Comparison of ENCODE assay signal across 9 cellular contexts in genomic region chr10:109893371-109893770, GRCh38. TPM values are rescaled to one million over a fixed set of nuclear protein-coding genes. Genes with fewer than 3 reads are reported as not detected.
DNase-seq lines count a peak whose midpoint lies in the region; ATAC-seq and TF ChIP-seq lines count a peak whose summit lies in the region.
"Had no signal": no experiment of that assay in that cellular context is flagged by ENCODE, and none has a peak within 500 bp of the region (broad histone marks: within the 10 kb centered on the region; RNA-seq: fewer than 3 reads in every experiment).

No MANE protein-coding gene starts in this region.

- H4K91ac ChIP-seq in neuronal stem cell (ENCODE audit: low read depth, low read length, poor library complexity) = no peak overlapping the region

- no peak overlapping the region for H2BK5ac ChIP-seq in neuronal stem cell (ENCODE audit: low read length)

- H3F3A ChIP-seq in MM.1S (ENCODE audit: insufficient read depth, low read length) = 0 out of 2 replicates have a peak, but pooled peaks cover 9% of the 10 kb centered on the region

- WGBS in neuronal stem cell (ENCODE audit: extremely low coverage in 2 of 2, insufficient read length in 2 of 2, insufficient replicate concordance in 1 of 2), 2 donors = no CpG with 5 or more reads among the region's 4 CpGs

- no peaks in the 10 kb centered on the region for H3K9me3 ChIP-seq in CD8-positive, alpha-beta T cell (ENCODE audit: low read length)
- H3K9me3 ChIP-seq in MM.1S (replicated peaks; ENCODE audit: insufficient read depth, low read length) (no peaks in the 10 kb centered on the region), neuronal stem cell (replicated peaks in 1 of 2; ENCODE audit: control insufficient read depth in 2 of 2, insufficient read depth in 1 of 2, low read depth in 1 of 2, low read length in 2 of 2) (peaks cover 0 to 3% of the 10 kb centered on the region in 2 donors)

- H3K4me3 Mint-ChIP-seq in CD8-positive, alpha-beta T cell = no peak overlapping the region

- no peak overlapping the region for H2BK120ac ChIP-seq in neuronal stem cell (ENCODE audit: low read depth, low read length)

- H3K79me2 ChIP-seq in MM.1S (ENCODE audit: low read length) = peaks cover 30% of the 10 kb centered on the region

- no peak overlapping the region for H3K27ac ChIP-seq in CD8-positive, alpha-beta T cell (ENCODE audit: low read depth, low read length)
- H3K27ac ChIP-seq in MM.1S (ENCODE audit: low read length) (no peak overlapping the region), dorsolateral prefrontal cortex (peak overlapping the region in 55 of 59 donors; percentile 55 to 94 (median 82)), neuronal stem cell (replicated peaks; ENCODE audit: low read length) (peak overlapping the region; percentile 14)

- H3K9ac ChIP-seq in MM.1S (ENCODE audit: low read length) (no peak overlapping the region), neuronal stem cell (ENCODE audit: low read depth, low read length, poor library complexity) (no peak overlapping the region)

- H2BK12ac ChIP-seq in neuronal stem cell (ENCODE audit: low read length) = no peak overlapping the region

- no peak overlapping the region for H3K4me3 ChIP-seq in CD8-positive, alpha-beta T cell (ENCODE audit: low read depth, low read length)
- H3K4me3 ChIP-seq in MM.1S (ENCODE audit: low read length) (no peak overlapping the region), dorsolateral prefrontal cortex (no peak overlapping the region), neuronal stem cell (ENCODE audit: low read length in 2 of 2) (no peak overlapping the region)

- CTCF ChIA-PET in CD8-positive, alpha-beta T cell (lab: Charles Lee) = interaction anchor here (6.5 kb wide), 1 partner anchor 9 kb away, joined by 33 read pairs; no protein-coding TSS in a partner anchor

- DNase-seq in CD8-positive, alpha-beta T cell = no peak
- DNase-seq in MM.1S (no peak), dorsolateral prefrontal cortex (no peak), neuronal stem cell (ENCODE audit: low spot score) (no peak), NCI-H1417 treated with DMSO at 0.1 percent for 48 hours (lab: John Stamatoyannopoulos, UW) (no peak), SHP77 (lab: John Stamatoyannopoulos, UW) (no peak), HCEC 1CT (no peak)
- DNase-seq in stimulated activated naive CD4-positive, alpha-beta T cell (lab: John Stamatoyannopoulos, UW) = no peak
- DNase-seq: NCI-H1694 treated with DMSO at 0.1 percent for 48 hours had no signal

- no peaks in the 10 kb centered on the region for H3K9me3 Mint-ChIP-seq in CD8-positive, alpha-beta T cell

- ATAC-seq in CD8-positive, alpha-beta T cell = no peak

- H3K14ac ChIP-seq in neuronal stem cell (ENCODE audit: low read length) = no peak overlapping the region

- no peak for TF ChIP-seq CTCF in CD8-positive, alpha-beta T cell (IDR thresholded peaks at IDR 0.05)
- TF ChIP-seq CTCF in MM.1S (IDR thresholded peaks at IDR 0.05; ENCODE audit: low read length) = no peak
- TF ChIP-seq CTCF in dorsolateral prefrontal cortex (IDR thresholded peaks at IDR 0.05 in 54 of 56, conservative IDR thresholded peaks at IDR 0.05 in 2 of 56; ENCODE audit: low read depth in 1 of 56, partially characterized antibody in 56 of 56) = no peak

- H3K27me3 Mint-ChIP-seq in CD8-positive, alpha-beta T cell (ENCODE audit: low read depth) = no peaks in the 10 kb centered on the region

- H2AK5ac ChIP-seq in neuronal stem cell (ENCODE audit: low read depth, low read length) = no peak overlapping the region

- no peaks in the 10 kb centered on the region for H3K79me1 ChIP-seq in neuronal stem cell (ENCODE audit: low read depth, low read length)

- intact Hi-C loops in CD8-positive, alpha-beta T cell (cut with DNase I, micrococcal nuclease) = no loop called here
- intact Hi-C loops in dorsolateral prefrontal cortex (cut with DNase I) = no loop called here

- POLR2A ChIA-PET in CD8-positive, alpha-beta T cell (lab: Charles Lee) = no interaction called here

- no peaks in the 10 kb centered on the region for H4K20me1 ChIP-seq in MM.1S (ENCODE audit: insufficient read depth, low read length)

- H3K4me2 ChIP-seq in MM.1S (ENCODE audit: low read depth, low read length) (0 out of 2 replicates have a peak overlapping the region, but pooled peaks have one; percentile 7), neuronal stem cell (ENCODE audit: insufficient read depth, low read length, poor library complexity, severe bottlenecking) (no peak overlapping the region)

- peaks cover 12% of the 10 kb centered on the region for H3K36me3 ChIP-seq in CD8-positive, alpha-beta T cell (ENCODE audit: insufficient read depth, low read length)
- no peaks in the 10 kb centered on the region for H3K36me3 ChIP-seq in MM.1S (replicated peaks; ENCODE audit: insufficient read depth, low read length)
- H3K36me3 ChIP-seq in neuronal stem cell (replicated peaks in 1 of 2; ENCODE audit: control insufficient read depth in 2 of 2, insufficient read depth in 2 of 2, low read length in 2 of 2) = peaks cover 0 to 26% of the 10 kb centered on the region in 2 donors

- no peak overlapping the region for H3K18ac ChIP-seq in neuronal stem cell (ENCODE audit: low read length)

- H4K8ac ChIP-seq in neuronal stem cell (ENCODE audit: low read depth, low read length) = no peak overlapping the region

- peaks cover 50% of the 10 kb centered on the region for H3K4me1 Mint-ChIP-seq in CD8-positive, alpha-beta T cell (ENCODE audit: low read depth)

- H2AFZ ChIP-seq in MM.1S (ENCODE audit: low read length) (no peak overlapping the region), neuronal stem cell (ENCODE audit: low read length) (no peak overlapping the region)

- H3K4ac ChIP-seq in neuronal stem cell (ENCODE audit: low read length) = no peak overlapping the region

- H3K9me2 ChIP-seq in MM.1S (replicated peaks; ENCODE audit: insufficient read depth, low read length) = no peaks in the 10 kb centered on the region

- no peaks in the 10 kb centered on the region for H3K27me3 ChIP-seq in CD8-positive, alpha-beta T cell (ENCODE audit: insufficient read depth, low read length)
- H3K27me3 ChIP-seq in MM.1S (replicated peaks; ENCODE audit: insufficient read depth, low read length) (no peaks in the 10 kb centered on the region), dorsolateral prefrontal cortex (no peaks in the 10 kb centered on the region), neuronal stem cell (ENCODE audit: control insufficient read depth in 3 of 3, insufficient read depth in 3 of 3, low read depth in 1 of 3, low read length in 3 of 3) (no peaks in the 10 kb centered on the region)

- H3K36me3 Mint-ChIP-seq in CD8-positive, alpha-beta T cell = peaks cover 67% of the 10 kb centered on the region

- H2BK15ac ChIP-seq in neuronal stem cell (ENCODE audit: low read length) = no peak overlapping the region

- H3K4me1 ChIP-seq in CD8-positive, alpha-beta T cell (ENCODE audit: insufficient read depth, low read length) = peaks cover 4% of the 10 kb centered on the region
- H3K4me1 ChIP-seq in MM.1S (ENCODE audit: low read length) (peaks cover 15% of the 10 kb centered on the region), neuronal stem cell (ENCODE audit: control insufficient read depth in 2 of 2, insufficient read depth in 1 of 2, low read depth in 1 of 2, low read length in 2 of 2) (peaks cover 8 to 24% of the 10 kb centered on the region in 2 donors)

- no peak overlapping the region for H3K23ac ChIP-seq in neuronal stem cell (ENCODE audit: low read depth, low read length, poor library complexity)

- H3K27ac Mint-ChIP-seq in CD8-positive, alpha-beta T cell = peak overlapping the region; percentile 19

RNA-seq across cellular contexts. Expression of gene XPNPEP1, which starts 29.9 kb away (rescaled TPM):
- 10 to 100 TPM; 50.4 to 54.7 TPM for total RNA-seq in CD8-positive, alpha-beta T cell
- total RNA-seq in dorsolateral prefrontal cortex = 10 to 100 TPM; 42.7 to 96.7 (median 63.5) TPM
- polyA plus RNA-seq in neuronal stem cell (2013, experiment 1 of 2) = 42.0 TPM
- polyA plus RNA-seq in neuronal stem cell (2013, experiment 2 of 2) = 39.6 TPM

Comparison
In these comparisons a context has a peak if more than half of its experiments do, and no peak if none do; other contexts are left out.
1. H3K27ac ChIP-seq: peak in dorsolateral prefrontal cortex (55 of 59) and neuronal stem cell (single experiment); none in CD8-positive, alpha-beta T cell (single experiment) and MM.1S (single experiment).